8 cellular contexts compared by ENCODE assay signal in genomic region chr16:88782454-88783390, GRCh38. TPM values are rescaled to one million over a fixed set of nuclear protein-coding genes. Genes with fewer than 3 reads are reported as not detected.
A peak's percentile ranks its signal among the peaks of the same experiment; 100 is the strongest.
DNase-seq lines count a peak whose midpoint lies in the region; ATAC-seq and TF ChIP-seq lines count a peak whose summit lies in the region.

No MANE protein-coding gene starts in this region.

- intact Hi-C loops in body of pancreas (cut with DNase I): no loop called here

- H3K14ac ChIP-seq in mesenchymal stem cell (ENCODE audit: low read length in 2 of 2): no peak overlapping the region

- H3K18ac ChIP-seq in mesenchymal stem cell (ENCODE audit: low read depth in 1 of 2, low read length in 2 of 2): peak overlapping the region in 1 of 2 experiments; percentile 65

- peak overlapping the region; percentile 23 for H2BK120ac ChIP-seq in mesenchymal stem cell (ENCODE audit: low read depth, low read length)

- POLR2A ChIA-PET in T-cell (lab: Charles Lee): no interaction called here

- no peak overlapping the region for H2AFZ ChIP-seq in mesenchymal stem cell (ENCODE audit: low read depth, low read length)

- ATAC-seq in T-cell (replicated peaks in 1 of 4): peak in 1 of 4 experiments; percentile 12
- ATAC-seq in body of pancreas: no peak
- peak; percentile 82 for ATAC-seq in stimulated activated naive CD8-positive, alpha-beta T cell treated with anti-CD3 and anti-CD28 coated beads, Interleukin-15, Interleukin-2, amounts not matched to agents 100 U/mL and 50 U/mL, for 24 hours
- no peak for ATAC-seq in GM18511 (IDR thresholded peaks at IDR 0.05; ENCODE audit: unreplicated experiment)
- ATAC-seq in left lobe of liver: no peak
- ATAC-seq in HG03025 (IDR thresholded peaks at IDR 0.05; ENCODE audit: low FRiP score, unreplicated experiment): no peak

- H3K9me3 ChIP-seq in body of pancreas (no peaks in the 10 kb centered on the region), mesenchymal stem cell (ENCODE audit: control insufficient read depth, low read length) (no peaks in the 10 kb centered on the region)

- no peaks in the 10 kb centered on the region for H3K9me3 Mint-ChIP-seq in T-cell

- H3K27ac ChIP-seq in body of pancreas (peak overlapping the region; percentile 88 to 93 (median 92)), mesenchymal stem cell (ENCODE audit: low read length, poor library complexity, severe bottlenecking) (peak overlapping the region; percentile 78)

- H3K27me3 ChIP-seq in body of pancreas (no peaks in the 10 kb centered on the region), mesenchymal stem cell (ENCODE audit: control insufficient read depth in 1 of 2, insufficient read depth in 1 of 2, low read length in 2 of 2) (no peaks in the 10 kb centered on the region)

- H3K4me3 Mint-ChIP-seq in T-cell: peak overlapping the region; percentile 66 to 74 (median 71)

- peak overlapping the region; percentile 82 for H3K4me2 ChIP-seq in mesenchymal stem cell (ENCODE audit: low read length, poor library complexity, severe bottlenecking)

- H2AK5ac ChIP-seq in mesenchymal stem cell (ENCODE audit: low read length, severe bottlenecking): peak overlapping the region; percentile 9

- peak overlapping the region; percentile 69 for H4K91ac ChIP-seq in mesenchymal stem cell (ENCODE audit: low read length)

- H3K23ac ChIP-seq in mesenchymal stem cell (ENCODE audit: low read length in 2 of 2): no peak overlapping the region

- TF ChIP-seq CTCF in body of pancreas (IDR thresholded peaks at IDR 0.05): no peak

- H3K79me1 ChIP-seq in mesenchymal stem cell (replicated peaks; ENCODE audit: low read length, poor library complexity, severe bottlenecking): peaks cover 4% of the 10 kb centered on the region

- H2BK12ac ChIP-seq in mesenchymal stem cell (ENCODE audit: low read length in 2 of 2): peak overlapping the region; percentile 9 to 12

- CTCF ChIA-PET in T-cell (lab: Charles Lee): interaction anchor here (0.5 to 1.5 kb wide), 4 partner anchors 15 to 40 kb away, joined by 3 read pairs; no protein-coding TSS in a partner anchor

- WGBS in body of pancreas, 2 donors: 62 to 68% methylated on average over 7 to 16 of the region's 16 CpGs
- 35% methylated on average over 14 of the region's 16 CpGs for WGBS in mesenchymal stem cell

- peaks cover 41% of the 10 kb centered on the region for H3K4me1 ChIP-seq in body of pancreas
- H3K4me1 ChIP-seq in mesenchymal stem cell (ENCODE audit: control insufficient read depth, insufficient read depth, low read depth, low read length): peaks cover 66% of the 10 kb centered on the region

- H3K4me3 ChIP-seq in body of pancreas (no peak overlapping the region), mesenchymal stem cell (ENCODE audit: insufficient read depth in 1 of 2, low read depth in 1 of 2, low read length in 2 of 2) (peak overlapping the region in 1 of 2 experiments; percentile 86)

- no peak for TF ChIP-seq POLR2A in body of pancreas (IDR thresholded peaks at IDR 0.05)

- H3K4ac ChIP-seq in mesenchymal stem cell (ENCODE audit: low read depth in 1 of 2, low read length in 2 of 2): peak overlapping the region in 1 of 2 experiments; percentile 46

- peaks cover 51 to 54% (median 52%) of the 10 kb centered on the region in 3 donors for H3K4me1 Mint-ChIP-seq in T-cell

- DNase-seq in ELR (ENCODE audit: low read depth) (peak; percentile 91), T-cell (peak in 2 of 34 experiments; percentile 61 to 66), body of pancreas (no peak), mesenchymal stem cell (peak; percentile 76), left lobe of liver (ENCODE audit: low spot score) (no peak)
- peak; percentile 81 for DNase-seq in stimulated activated naive CD8-positive, alpha-beta T cell treated with anti-CD3 and anti-CD28 coated beads, Interleukin-15, Interleukin-2, amounts not matched to agents 100 U/mL and 50 U/mL, for 24 hours

- H2BK5ac ChIP-seq in mesenchymal stem cell (ENCODE audit: low read depth, low read length, poor library complexity, severe bottlenecking): no peak overlapping the region

- H4K8ac ChIP-seq in mesenchymal stem cell (ENCODE audit: low read length): peak overlapping the region; percentile 45

- no peak overlapping the region for H2BK15ac ChIP-seq in mesenchymal stem cell (ENCODE audit: low read depth, poor library complexity, severe bottlenecking)

- no peaks in the 10 kb centered on the region for H3K27me3 Mint-ChIP-seq in T-cell

- H3K27ac Mint-ChIP-seq in T-cell: peak overlapping the region; percentile 91 to 96

- H3K36me3 ChIP-seq in body of pancreas (replicated peaks in 1 of 2; ENCODE audit: insufficient read depth in 1 of 2, low read depth in 2 of 2) (no peaks in the 10 kb centered on the region), mesenchymal stem cell (ENCODE audit: control insufficient read depth in 1 of 2, insufficient read depth in 2 of 2, low read depth in 1 of 2, low read length in 2 of 2) (peaks cover 0 to 4% of the 10 kb centered on the region in 2 experiments)

- peak overlapping the region; percentile 88 for H3K9ac ChIP-seq in mesenchymal stem cell (ENCODE audit: low read length)

- no peaks in the 10 kb centered on the region for H3K36me3 Mint-ChIP-seq in T-cell

RNA-seq across cellular contexts. Expression of gene PIEZO1, which starts 2.3 kb away (rescaled TPM):
- 100 to 1,000 TPM; 139 to 274 (median 240) TPM for total RNA-seq in T-cell
- 100 to 1,000 TPM in 1 of 2 donors, 10 to 100 TPM in 1; 61.0 to 269 TPM for total RNA-seq in body of pancreas
- polyA plus RNA-seq in mesenchymal stem cell (2013, experiment 1 of 2): 112 TPM
- polyA plus RNA-seq in mesenchymal stem cell (2013, experiment 2 of 2): 108 TPM
- total RNA-seq in left lobe of liver: 67.8 TPM

RNA-seq across cellular contexts. Expression of gene CDT1, which starts 20.9 kb away (rescaled TPM):
- total RNA-seq in T-cell (1 to 10 TPM in 4 of 5 donors, under 1 TPM in 1; 0.93 to 3.7 (median 1.5) TPM), body of pancreas (1 to 10 TPM in 1 of 2 donors, not detected in 1; 7.6 TPM), left lobe of liver (0.50 TPM)
- polyA plus RNA-seq in mesenchymal stem cell (2013, experiment 1 of 2): 3.1 TPM
- polyA plus RNA-seq in mesenchymal stem cell (2013, experiment 2 of 2): 3.0 TPM

RNA-seq across cellular contexts. Expression of gene APRT, which starts 29.0 kb away (rescaled TPM):
- total RNA-seq in T-cell (100 to 1,000 TPM; 166 to 245 (median 228) TPM), body of pancreas (100 to 1,000 TPM in 1 of 2 donors, 10 to 100 TPM in 1; 95.9 to 104 TPM), left lobe of liver (68.9 TPM)
- polyA plus RNA-seq in mesenchymal stem cell (2013, experiment 1 of 2): 157 TPM
- 164 TPM for polyA plus RNA-seq in mesenchymal stem cell (2013, experiment 2 of 2)

Comparison
In these comparisons a context has a peak if more than half of its experiments do, and no peak if none do; other contexts are left out.
1. DNase-seq: peak in ELR (single experiment), mesenchymal stem cell (single experiment) and stimulated activated naive CD8-positive, alpha-beta T cell treated with anti-CD3 and anti-CD28 coated beads, Interleukin-15, Interleukin-2, amounts not matched to agents 100 U/mL and 50 U/mL, for 24 hours (single experiment); none in body of pancreas (0 of 4) and left lobe of liver (single experiment).